1 cellular context compared by ENCODE assay signal in the genomic region with DNA sequence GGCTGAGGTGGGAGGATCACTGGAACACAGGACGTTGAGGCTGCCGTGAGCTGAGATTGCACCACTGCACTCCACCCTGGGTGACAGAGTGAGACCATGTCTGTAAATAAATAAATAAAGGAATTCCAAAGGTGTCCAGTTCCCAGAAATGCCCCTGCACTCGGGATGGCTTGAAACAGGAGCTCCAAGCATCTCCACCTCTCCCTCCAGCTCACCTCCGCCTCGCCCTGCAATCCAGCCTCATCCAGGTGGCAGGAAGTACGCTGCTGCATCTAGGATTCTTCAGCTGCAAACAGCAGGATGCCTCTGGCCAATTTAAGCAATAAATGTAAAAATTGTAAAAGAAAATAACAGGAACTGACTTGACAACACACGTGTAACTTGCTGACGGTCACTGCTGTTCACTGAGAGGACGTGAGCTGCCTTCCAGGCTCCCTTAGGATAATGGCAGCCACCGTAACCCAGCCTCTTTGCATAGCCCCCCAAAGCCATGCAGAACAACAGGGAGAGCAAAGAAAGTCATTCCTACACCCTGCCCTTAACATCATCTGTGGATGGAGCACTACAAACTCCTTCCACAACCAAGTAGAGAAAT.
TF ChIP-seq lines count a peak whose summit lies in the region.

No MANE protein-coding gene starts in this region.

TF ChIP-seq in HepG2, 621 proteins besides CTCF, POLR2A, EP300 and RAD21:
- TF ChIP-seq ZBTB3 (CRISPR knock-in tag; IDR thresholded peaks at IDR 0.05; ENCODE audit: borderline replicate concordance, low read depth): no peak
- TF ChIP-seq REPIN1 (CRISPR knock-in tag; IDR thresholded peaks at IDR 0.05; ENCODE audit: borderline replicate concordance, low read depth): no peak
- TF ChIP-seq, protein P1, sequence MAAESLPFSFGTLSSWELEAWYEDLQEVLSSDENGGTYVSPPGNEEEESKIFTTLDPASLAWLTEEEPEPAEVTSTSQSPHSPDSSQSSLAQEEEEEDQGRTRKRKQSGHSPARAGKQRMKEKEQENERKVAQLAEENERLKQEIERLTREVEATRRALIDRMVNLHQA (CRISPR knock-in tag; IDR thresholded peaks at IDR 0.05): no peak
- TF ChIP-seq, protein P2, sequence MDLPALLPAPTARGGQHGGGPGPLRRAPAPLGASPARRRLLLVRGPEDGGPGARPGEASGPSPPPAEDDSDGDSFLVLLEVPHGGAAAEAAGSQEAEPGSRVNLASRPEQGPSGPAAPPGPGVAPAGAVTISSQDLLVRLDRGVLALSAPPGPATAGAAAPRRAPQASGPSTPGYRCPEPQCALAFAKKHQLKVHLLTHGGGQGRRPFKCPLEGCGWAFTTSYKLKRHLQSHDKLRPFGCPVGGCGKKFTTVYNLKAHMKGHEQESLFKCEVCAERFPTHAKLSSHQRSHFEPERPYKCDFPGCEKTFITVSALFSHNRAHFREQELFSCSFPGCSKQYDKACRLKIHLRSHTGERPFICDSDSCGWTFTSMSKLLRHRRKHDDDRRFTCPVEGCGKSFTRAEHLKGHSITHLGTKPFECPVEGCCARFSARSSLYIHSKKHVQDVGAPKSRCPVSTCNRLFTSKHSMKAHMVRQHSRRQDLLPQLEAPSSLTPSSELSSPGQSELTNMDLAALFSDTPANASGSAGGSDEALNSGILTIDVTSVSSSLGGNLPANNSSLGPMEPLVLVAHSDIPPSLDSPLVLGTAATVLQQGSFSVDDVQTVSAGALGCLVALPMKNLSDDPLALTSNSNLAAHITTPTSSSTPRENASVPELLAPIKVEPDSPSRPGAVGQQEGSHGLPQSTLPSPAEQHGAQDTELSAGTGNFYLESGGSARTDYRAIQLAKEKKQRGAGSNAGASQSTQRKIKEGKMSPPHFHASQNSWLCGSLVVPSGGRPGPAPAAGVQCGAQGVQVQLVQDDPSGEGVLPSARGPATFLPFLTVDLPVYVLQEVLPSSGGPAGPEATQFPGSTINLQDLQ (CRISPR knock-in tag; IDR thresholded peaks at IDR 0.05): no peak
- no peak for TF ChIP-seq RXRA (CRISPR knock-in tag; IDR thresholded peaks at IDR 0.05)
- TF ChIP-seq ZNF382 (CRISPR knock-in tag; IDR thresholded peaks at IDR 0.05; ENCODE audit: borderline replicate concordance): no peak
- TF ChIP-seq GPN1 (CRISPR knock-in tag; IDR thresholded peaks at IDR 0.05; ENCODE audit: borderline replicate concordance): no peak
- TF ChIP-seq ATM (IDR thresholded peaks at IDR 0.05; ENCODE audit: borderline replicate concordance): no peak
- no peak for TF ChIP-seq YY1 (IDR thresholded peaks at IDR 0.05; ENCODE audit: insufficient read depth, insufficient replicate concordance, low read depth, low read length)
- no peak for TF ChIP-seq ZNF841 (CRISPR knock-in tag; IDR thresholded peaks at IDR 0.05; ENCODE audit: borderline replicate concordance)
- no peak for TF ChIP-seq ZFP36 (IDR thresholded peaks at IDR 0.05; ENCODE audit: borderline replicate concordance, low read depth, low read length, partially characterized antibody)
